In genomic region chr12:17139926-17140325, GRCh38 we compare ENCODE assay signal across 21 cellular contexts.
"Had no signal": no experiment of that assay in that cellular context is flagged by ENCODE, and none has a peak within 500 bp of the region (broad histone marks: within the 10 kb centered on the region; RNA-seq: fewer than 3 reads in every experiment).

No MANE protein-coding gene starts in this region.

- H3K36me3 Mint-ChIP-seq: activated naive CD4-positive, alpha-beta T cell treated with anti-CD3 and anti-CD28 coated beads, Interleukin-2, amount 50 U/mL, for 72 hours; natural killer cell treated with Interleukin-12 subunit alpha and Interleukin-12 subunit beta and Interleukin-15 and Interleukin-18, amount 100 ng/mL, for 72 hours had no signal

- H3K4me3 ChIP-seq: esophagus squamous epithelium, gastrocnemius medialis, lung, pancreas, thyroid gland had no signal

- H3K27me3 ChIP-seq: esophagus squamous epithelium, gastrocnemius medialis, pancreas, thyroid gland had no signal

- H3K9me3 ChIP-seq: esophagus squamous epithelium, gastrocnemius medialis, pancreas, thyroid gland had no signal

- H3K27ac Mint-ChIP-seq: activated CD4-positive, alpha-beta memory T cell treated with anti-CD3 and anti-CD28 coated beads, Interleukin-2, amount 10 ng/mL, durations not matched to agents 7 days and 5 days; activated naive CD4-positive, alpha-beta T cell treated with anti-CD3 and anti-CD28 coated beads, Interleukin-2, amount 50 U/mL, for 72 hours; activated T-helper 1 cell treated with anti-CD3 and anti-CD28 coated beads, Interleukin-12 subunit alpha, Interleukin-12 subunit beta, Interleukin-2, Interleukin-4 antibody, amounts not matched to agents 30 ng/mL and 10 ng/mL and 1 ng/mL, durations not matched to agents 14 hours and 24 hours and 36 hours; effector memory CD8-positive, alpha-beta T cell; natural killer cell treated with Interleukin-12 subunit alpha and Interleukin-12 subunit beta and Interleukin-15 and Interleukin-18, amount 100 ng/mL, for 72 hours; stimulated activated naive CD8-positive, alpha-beta T cell treated with anti-CD3 and anti-CD28 coated beads, Interleukin-15, Interleukin-2, amounts not matched to agents 100 ng/mL and 50 ng/mL, for 24 hours had no signal

- ATAC-seq: activated naive CD4-positive, alpha-beta T cell treated with anti-CD3 and anti-CD28 coated beads, Interleukin-2, amount 50 U/mL, for 72 hours; effector memory CD8-positive, alpha-beta T cell; gastrocnemius medialis; left colon; natural killer cell treated with Interleukin-12 subunit alpha and Interleukin-12 subunit beta and Interleukin-15 and Interleukin-18, amount 100 ng/mL, for 72 hours; pancreas; right cardiac atrium had no signal

- H3K4me3 Mint-ChIP-seq: activated CD4-positive, alpha-beta memory T cell treated with anti-CD3 and anti-CD28 coated beads, Interleukin-2, amount 10 ng/mL, durations not matched to agents 7 days and 5 days; activated T-helper 1 cell treated with anti-CD3 and anti-CD28 coated beads, Interleukin-12 subunit alpha, Interleukin-12 subunit beta, Interleukin-2, Interleukin-4 antibody, amounts not matched to agents 30 ng/mL and 10 ng/mL and 1 ng/mL, durations not matched to agents 14 hours and 24 hours and 36 hours; effector memory CD8-positive, alpha-beta T cell; natural killer cell treated with Interleukin-12 subunit alpha and Interleukin-12 subunit beta and Interleukin-15 and Interleukin-18, amount 100 ng/mL, for 72 hours; stimulated activated naive CD8-positive, alpha-beta T cell treated with anti-CD3 and anti-CD28 coated beads, Interleukin-15, Interleukin-2, amounts not matched to agents 100 ng/mL and 50 ng/mL, for 24 hours had no signal

- H3K36me3 ChIP-seq: esophagus squamous epithelium, gastrocnemius medialis, pancreas, thyroid gland had no signal

- H3K4me1 ChIP-seq: esophagus squamous epithelium, gastrocnemius medialis, pancreas, thyroid gland had no signal

- DNase-seq: activated CD4-positive, alpha-beta memory T cell treated with anti-CD3 and anti-CD28 coated beads, Interleukin-2, amount 10 ng/mL, durations not matched to agents 7 days and 5 days; activated CD4-positive, alpha-beta T cell treated with anti-CD3 and anti-CD28 coated beads for 48 hours; activated gamma-delta T cell treated with Interleukin-2 at 50 U/mL for 16 hours; activated T-cell treated with anti-CD3 and anti-CD28 coated beads for 4 hours; aorta; central memory CD4-positive, alpha-beta T cell; effector memory CD8-positive, alpha-beta T cell; esophagus squamous epithelium; gastrocnemius medialis; head of caudate nucleus; left colon; pancreas; right cardiac atrium; stimulated activated CD4-positive, alpha-beta T cell treated with anti-CD3 and anti-CD28 coated beads, Interleukin-1b, Interleukin-23, amount 100 ng/mL, for 48 hours; substantia nigra; thyroid gland had no signal

- H3K27ac ChIP-seq: esophagus squamous epithelium, gastrocnemius medialis, pancreas, thyroid gland had no signal

- H3K4me1 Mint-ChIP-seq: activated CD4-positive, alpha-beta memory T cell treated with anti-CD3 and anti-CD28 coated beads, Interleukin-2, amount 10 ng/mL, durations not matched to agents 7 days and 5 days had no signal

- H3K27me3 Mint-ChIP-seq: activated CD4-positive, alpha-beta memory T cell treated with anti-CD3 and anti-CD28 coated beads, Interleukin-2, amount 10 ng/mL, durations not matched to agents 7 days and 5 days; effector memory CD8-positive, alpha-beta T cell; natural killer cell treated with Interleukin-12 subunit alpha and Interleukin-12 subunit beta and Interleukin-15 and Interleukin-18, amount 100 ng/mL, for 72 hours; stimulated activated naive CD8-positive, alpha-beta T cell treated with anti-CD3 and anti-CD28 coated beads, Interleukin-15, Interleukin-2, amounts not matched to agents 100 ng/mL and 50 ng/mL, for 24 hours had no signal
